Comparison of ENCODE assay signal across 1 cellular context in the genomic region with DNA sequence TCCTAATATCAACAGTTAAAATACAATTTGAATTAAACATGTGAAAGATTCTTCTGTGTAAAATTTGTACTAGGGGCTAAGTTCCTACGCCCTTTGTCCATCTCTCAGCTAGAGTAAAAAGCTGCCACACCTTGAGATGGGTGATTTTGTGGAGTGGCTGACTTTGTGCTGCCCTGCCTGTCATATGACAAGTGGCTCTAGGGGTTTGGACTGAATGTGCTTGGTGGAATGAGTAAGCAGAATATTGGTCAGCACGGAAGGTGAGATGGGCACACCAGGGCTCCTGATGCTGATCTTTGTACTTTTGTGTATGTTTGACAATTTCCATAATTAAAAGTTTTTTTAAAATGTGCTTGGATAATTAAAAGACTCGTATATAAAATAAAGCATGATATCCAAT.
TF ChIP-seq lines count a peak whose summit lies in the region.

No MANE protein-coding gene starts in this region.

TF ChIP-seq in K562, 482 proteins besides CTCF, POLR2A, EP300 and RAD21 (continued from another document):
- TF ChIP-seq MEF2A (IDR thresholded peaks at IDR 0.05; ENCODE audit: control insufficient read depth, low read depth, low read length) (no peak), XRCC3 (IDR thresholded peaks at IDR 0.05) (no peak), ILK (tag; IDR thresholded peaks at IDR 0.05; ENCODE audit: borderline replicate concordance, low read depth) (no peak), MAFK (IDR thresholded peaks at IDR 0.05; ENCODE audit: low read length) (peak; percentile 26; the same call in 1 of the 2 replicates), SUPT5H (IDR thresholded peaks at IDR 0.05) (no peak), KLF1 (tag; IDR thresholded peaks at IDR 0.05) (no peak), CBFA2T3 (IDR thresholded peaks at IDR 0.05) (no peak), CEBPG (CRISPR knock-in tag; IDR thresholded peaks at IDR 0.05) (no peak), CEBPG (tag; conservative IDR thresholded peaks at IDR 0.05 in 1 of 2, IDR thresholded peaks at IDR 0.05 in 1 of 2) (no peak), PCBP1 (IDR thresholded peaks at IDR 0.05; ENCODE audit: low read depth, low read length, poor library complexity, severe bottlenecking) (no peak), E2F3 (CRISPR knock-in tag; IDR thresholded peaks at IDR 0.05) (no peak)
- TF ChIP-seq, protein P1, sequence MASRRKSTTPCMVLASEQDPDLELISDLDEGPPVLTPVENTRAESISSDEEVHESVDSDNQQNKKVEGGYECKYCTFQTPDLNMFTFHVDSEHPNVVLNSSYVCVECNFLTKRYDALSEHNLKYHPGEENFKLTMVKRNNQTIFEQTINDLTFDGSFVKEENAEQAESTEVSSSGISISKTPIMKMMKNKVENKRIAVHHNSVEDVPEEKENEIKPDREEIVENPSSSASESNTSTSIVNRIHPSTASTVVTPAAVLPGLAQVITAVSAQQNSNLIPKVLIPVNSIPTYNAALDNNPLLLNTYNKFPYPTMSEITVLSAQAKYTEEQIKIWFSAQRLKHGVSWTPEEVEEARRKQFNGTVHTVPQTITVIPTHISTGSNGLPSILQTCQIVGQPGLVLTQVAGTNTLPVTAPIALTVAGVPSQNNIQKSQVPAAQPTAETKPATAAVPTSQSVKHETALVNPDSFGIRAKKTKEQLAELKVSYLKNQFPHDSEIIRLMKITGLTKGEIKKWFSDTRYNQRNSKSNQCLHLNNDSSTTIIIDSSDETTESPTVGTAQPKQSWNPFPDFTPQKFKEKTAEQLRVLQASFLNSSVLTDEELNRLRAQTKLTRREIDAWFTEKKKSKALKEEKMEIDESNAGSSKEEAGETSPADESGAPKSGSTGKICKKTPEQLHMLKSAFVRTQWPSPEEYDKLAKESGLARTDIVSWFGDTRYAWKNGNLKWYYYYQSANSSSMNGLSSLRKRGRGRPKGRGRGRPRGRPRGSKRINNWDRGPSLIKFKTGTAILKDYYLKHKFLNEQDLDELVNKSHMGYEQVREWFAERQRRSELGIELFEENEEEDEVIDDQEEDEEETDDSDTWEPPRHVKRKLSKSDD (conservative IDR thresholded peaks at IDR 0.05; ENCODE audit: low read length), result no peak
- TF ChIP-seq, protein P2, sequence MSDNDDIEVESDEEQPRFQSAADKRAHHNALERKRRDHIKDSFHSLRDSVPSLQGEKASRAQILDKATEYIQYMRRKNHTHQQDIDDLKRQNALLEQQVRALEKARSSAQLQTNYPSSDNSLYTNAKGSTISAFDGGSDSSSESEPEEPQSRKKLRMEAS (CRISPR knock-in tag; IDR thresholded peaks at IDR 0.05), result no peak
TF ChIP-seq in K562: peak in this region for 6.
